ENCODE assay signal across 17 cellular contexts in genomic region chr10:124265391-124265745, GRCh38.
"Had no signal": no experiment of that assay in that cellular context is flagged by ENCODE, and none has a peak within 500 bp of the region (broad histone marks: within the 10 kb centered on the region; RNA-seq: fewer than 3 reads in every experiment).

No MANE protein-coding gene starts in this region.

- DNase-seq: KBM-7, MV-4-11, NCI-H1048, NCI-H1105, NCI-H1417, NCI-H1436 treated with DMSO at 0.1 percent for 48 hours, NCI-H1694, NCI-H187 treated with DMSO at 0.1 percent for 48 hours, NCI-H2029 treated with DMSO at 0.1 percent for 48 hours, NCI-H2227 treated with DMSO at 0.1 percent for 48 hours, NCI-H524, NCI-H526 treated with DMSO at 0.1 percent for 48 hours, NCI-H748 treated with DMSO at 0.1 percent for 48 hours, RPMI8226, SHP77, SJCRH30 had no signal

- ATAC-seq: SK-N-SH treated with all-trans-retinoic acid at 6 μM for 48 hours had no signal
